In the genomic region with DNA sequence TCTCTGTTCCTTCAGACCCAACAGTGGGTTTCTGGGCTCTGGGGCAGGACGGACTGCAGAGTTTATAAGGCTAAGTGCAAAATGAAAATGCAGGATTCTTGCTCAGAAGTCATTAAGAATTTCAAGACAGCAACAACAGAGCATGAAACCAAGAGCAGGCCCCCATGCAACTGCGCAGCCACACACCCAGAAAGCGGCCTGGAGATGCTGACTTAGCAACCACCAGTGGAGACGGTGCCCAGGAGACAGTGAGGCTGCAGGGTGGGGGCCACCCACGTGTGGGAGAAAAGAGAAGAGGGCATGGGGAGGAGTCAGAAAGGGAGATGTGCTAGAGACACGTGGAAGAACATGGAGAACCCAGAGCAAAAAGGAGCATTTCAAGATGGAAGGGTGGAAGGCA, we compare ENCODE assay signal across 2 cellular contexts.
TF ChIP-seq lines count a peak whose summit lies in the region.

No MANE protein-coding gene starts in this region.

TF ChIP-seq in HEK293, 187 proteins besides CTCF, POLR2A, EP300 and RAD21:
- TF ChIP-seq, protein P1, sequence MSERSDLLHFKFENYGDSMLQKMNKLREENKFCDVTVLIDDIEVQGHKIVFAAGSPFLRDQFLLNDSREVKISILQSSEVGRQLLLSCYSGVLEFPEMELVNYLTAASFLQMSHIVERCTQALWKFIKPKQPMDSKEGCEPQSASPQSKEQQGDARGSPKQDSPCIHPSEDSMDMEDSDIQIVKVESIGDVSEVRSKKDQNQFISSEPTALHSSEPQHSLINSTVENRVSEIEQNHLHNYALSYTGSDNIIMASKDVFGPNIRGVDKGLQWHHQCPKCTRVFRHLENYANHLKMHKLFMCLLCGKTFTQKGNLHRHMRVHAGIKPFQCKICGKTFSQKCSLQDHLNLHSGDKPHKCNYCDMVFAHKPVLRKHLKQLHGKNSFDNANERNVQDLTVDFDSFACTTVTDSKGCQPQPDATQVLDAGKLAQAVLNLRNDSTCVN (tag by site-specific recombination; optimal IDR thresholded peaks at IDR 0.05) = no peak
- 0 out of 2 replicates have a peak, but pooled peaks have one; percentile 18 for TF ChIP-seq ZBTB17 (tag by site-specific recombination; IDR thresholded peaks at IDR 0.05)
- TF ChIP-seq SCRT2 (tag by site-specific recombination; IDR thresholded peaks at IDR 0.05) = no peak

TF ChIP-seq in H1, 55 proteins besides CTCF, POLR2A, EP300 and RAD21:
- no peak for TF ChIP-seq CHD1 (IDR thresholded peaks at IDR 0.05; ENCODE audit: low read depth, low read length)
- TF ChIP-seq, protein P2, sequence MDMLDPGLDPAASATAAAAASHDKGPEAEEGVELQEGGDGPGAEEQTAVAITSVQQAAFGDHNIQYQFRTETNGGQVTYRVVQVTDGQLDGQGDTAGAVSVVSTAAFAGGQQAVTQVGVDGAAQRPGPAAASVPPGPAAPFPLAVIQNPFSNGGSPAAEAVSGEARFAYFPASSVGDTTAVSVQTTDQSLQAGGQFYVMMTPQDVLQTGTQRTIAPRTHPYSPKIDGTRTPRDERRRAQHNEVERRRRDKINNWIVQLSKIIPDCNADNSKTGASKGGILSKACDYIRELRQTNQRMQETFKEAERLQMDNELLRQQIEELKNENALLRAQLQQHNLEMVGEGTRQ (IDR thresholded peaks at IDR 0.05; ENCODE audit: low read length) = no peak
- TF ChIP-seq RNF2 (IDR thresholded peaks at IDR 0.05; ENCODE audit: borderline replicate concordance, low read depth, low read length, missing control alignments, poor library complexity, severe bottlenecking) = no peak
